In the genomic region with DNA sequence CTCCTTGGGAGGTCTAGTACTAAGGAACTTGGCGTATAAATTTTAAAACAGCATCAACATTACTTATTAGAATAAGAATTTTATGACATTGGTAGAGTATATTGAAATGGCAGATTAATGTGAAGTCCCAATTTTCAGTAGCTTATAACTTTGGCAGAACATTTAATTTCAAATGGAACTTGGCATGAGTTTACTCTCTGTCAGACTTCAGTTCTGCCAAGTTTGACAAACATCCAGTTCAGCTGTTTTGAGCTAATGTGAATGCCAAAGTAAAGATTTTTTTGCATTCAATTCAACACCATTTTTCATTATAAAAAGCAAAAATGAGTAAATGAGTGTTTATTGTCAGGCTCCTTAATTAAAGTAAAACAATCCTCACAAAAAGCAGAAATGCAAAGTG, we compare ENCODE assay signal across 23 cellular contexts.
"Had no signal": no experiment of that assay in that cellular context is flagged by ENCODE, and none has a peak within 500 bp of the region (broad histone marks: within the 10 kb centered on the region; RNA-seq: fewer than 3 reads in every experiment).

No MANE protein-coding gene starts in this region.

- H3K4me1 Mint-ChIP-seq: activated T-helper 17 cell treated with anti-CD3 and anti-CD28 coated beads, Interleukin-2, amount 50 U/mL, for 72 hours; memory B cell; natural killer cell; T-helper 17 cell had no signal

- H3K4me3 Mint-ChIP-seq: activated naive CD4-positive, alpha-beta T cell treated with anti-CD3 and anti-CD28 coated beads for 36 hours; activated T-helper 17 cell treated with anti-CD3 and anti-CD28 coated beads, Interleukin-2, amount 50 U/mL, for 72 hours; memory B cell; natural killer cell; T-helper 17 cell; type B pancreatic cell had no signal

- H3K27me3 ChIP-seq: body of pancreas, colonic mucosa, esophagus squamous epithelium, neutrophil had no signal

- H3K27ac Mint-ChIP-seq: activated naive CD4-positive, alpha-beta T cell treated with anti-CD3 and anti-CD28 coated beads for 36 hours; activated T-helper 17 cell treated with anti-CD3 and anti-CD28 coated beads, Interleukin-2, amount 50 U/mL, for 72 hours; memory B cell; natural killer cell; T-helper 17 cell; type B pancreatic cell had no signal

- H3K9me3 ChIP-seq: body of pancreas, colonic mucosa, esophagus squamous epithelium, neutrophil had no signal

- H3K4me3 ChIP-seq: body of pancreas, colonic mucosa, esophagus squamous epithelium, skin epidermis had no signal

- H3K27me3 Mint-ChIP-seq: activated T-helper 17 cell treated with anti-CD3 and anti-CD28 coated beads, Interleukin-2, amount 50 U/mL, for 72 hours; memory B cell; T-helper 17 cell; type B pancreatic cell had no signal

- H3K36me3 Mint-ChIP-seq: memory B cell, natural killer cell, type B pancreatic cell had no signal

- DNase-seq: activated CD4-positive, alpha-beta T cell treated with anti-CD3 and anti-CD28 coated beads, Interleukin-2, amount 50 U/mL, for 48 hours; activated naive CD4-positive, alpha-beta T cell treated with anti-CD3 and anti-CD28 coated beads for 36 hours; body of pancreas; central memory CD4-positive, alpha-beta T cell; colonic mucosa; esophagus squamous epithelium; foreskin melanocyte; head of caudate nucleus; left colon; natural killer cell; retina; stimulated activated CD4-positive, alpha-beta T cell treated with anti-CD3 and anti-CD28 coated beads, Interleukin-15, amount 100 ng/mL, for 24 hours; stimulated activated CD4-positive, alpha-beta T cell treated with anti-CD3 and anti-CD28 coated beads, Interleukin-4, amount 100 ng/mL, for 24 hours; stimulated activated naive CD4-positive, alpha-beta T cell; substantia nigra; T-helper 17 cell; WERI-Rb-1 had no signal

- ATAC-seq: activated T-helper 17 cell treated with anti-CD3 and anti-CD28 coated beads, Interleukin-2, amount 50 U/mL, for 72 hours; body of pancreas; left colon; natural killer cell; T-helper 17 cell had no signal

- H3K9me3 Mint-ChIP-seq: activated T-helper 17 cell treated with anti-CD3 and anti-CD28 coated beads, Interleukin-2, amount 50 U/mL, for 72 hours; memory B cell; type B pancreatic cell had no signal

- H3K27ac ChIP-seq: body of pancreas, colonic mucosa, esophagus squamous epithelium, neutrophil, parathyroid adenoma, WERI-Rb-1 had no signal

- H3K9ac ChIP-seq: parathyroid adenoma had no signal

- H2AFZ ChIP-seq: parathyroid adenoma had no signal

- H3K4me1 ChIP-seq: colonic mucosa, esophagus squamous epithelium, parathyroid adenoma had no signal

- H3K79me2 ChIP-seq: parathyroid adenoma had no signal

- H3K36me3 ChIP-seq: colonic mucosa, esophagus squamous epithelium, neutrophil, WERI-Rb-1 had no signal
